In genomic region chr20:22385602-22386299, GRCh38 we compare ENCODE assay signal across 10 cellular contexts.
DNase-seq lines count a peak whose midpoint lies in the region; ATAC-seq and TF ChIP-seq lines count a peak whose summit lies in the region.
"Had no signal": no experiment of that assay in that cellular context is flagged by ENCODE, and none has a peak within 500 bp of the region (broad histone marks: within the 10 kb centered on the region; RNA-seq: fewer than 3 reads in every experiment).

No MANE protein-coding gene starts in this region.

- no peak for TF ChIP-seq CTCF in Calu3 (IDR thresholded peaks at IDR 0.05; ENCODE audit: unreplicated experiment)
- TF ChIP-seq CTCF in ascending aorta (IDR thresholded peaks at IDR 0.05), result no peak

- H3K27ac ChIP-seq in SJCRH30 (no peak overlapping the region), ascending aorta (no peak overlapping the region)
- H3K27ac ChIP-seq: psoas muscle had no signal

- H3K9me3 ChIP-seq in SJCRH30 (replicated peaks) (no peaks in the 10 kb centered on the region), ascending aorta (no peaks in the 10 kb centered on the region)
- H3K9me3 ChIP-seq: psoas muscle had no signal

- no peaks in the 10 kb centered on the region for H3K27me3 Mint-ChIP-seq in Calu3 (ENCODE audit: unreplicated experiment)

- H3K27me3 ChIP-seq in SJCRH30 (no peaks in the 10 kb centered on the region), ascending aorta (no peaks in the 10 kb centered on the region)

- no TSS peak for BruUV-seq in Calu3 (replicated peaks; lab: Mats Ljungman, UMichigan)

- peaks cover 9% of the 10 kb centered on the region for H3K4me1 Mint-ChIP-seq in Calu3 (ENCODE audit: low read depth, unreplicated experiment)

- intact Hi-C loops in Calu3 (cut with micrococcal nuclease; ENCODE audit: unreplicated experiment) (loop anchor here (5.0 kb wide), 2 partner anchors 67 to 202 kb away; no protein-coding TSS in a partner anchor), ascending aorta (cut with DNase I) (no loop called here)

- H3K4me1 ChIP-seq in SJCRH30 (peaks cover 24% of the 10 kb centered on the region), ascending aorta (no peaks in the 10 kb centered on the region)
- H3K4me1 ChIP-seq: psoas muscle had no signal

- H3K4me3 Mint-ChIP-seq in Calu3 (ENCODE audit: low read depth, unreplicated experiment), result no peak overlapping the region

- no peak overlapping the region for H3K27ac Mint-ChIP-seq in Calu3 (ENCODE audit: unreplicated experiment)

- peak; percentile 97 for ATAC-seq in left lobe of liver
- no peak for ATAC-seq in GM18868 (IDR thresholded peaks at IDR 0.05; ENCODE audit: unreplicated experiment)
- ATAC-seq: psoas muscle had no signal

- H3K9me3 Mint-ChIP-seq in Calu3 (ENCODE audit: low read depth, unreplicated experiment), result no peaks in the 10 kb centered on the region

- CTCF ChIA-PET in Calu3 (lab: Charles Lee) (no interaction called here), HEK293T (lab: Yijun Ruan, JAX) (no interaction called here)

- H3K4me3 ChIP-seq in SJCRH30, result no peak overlapping the region
- H3K4me3 ChIP-seq in ascending aorta, result no peak overlapping the region
- H3K4me3 ChIP-seq: psoas muscle had no signal

- H3K36me3 ChIP-seq in SJCRH30 (no peaks in the 10 kb centered on the region), ascending aorta (no peaks in the 10 kb centered on the region)

- H3K36me3 Mint-ChIP-seq in Calu3 (ENCODE audit: insufficient read depth, unreplicated experiment), result no peaks in the 10 kb centered on the region

- peak; percentile 8 for DNase-seq in Calu3
- DNase-seq in MV-4-11 (lab: John Stamatoyannopoulos, UW), result peak; percentile 88
- DNase-seq in SJCRH30, result peak; percentile 26 to 49
- DNase-seq in left lobe of liver (ENCODE audit: low spot score), result no peak
- DNase-seq in ascending aorta (ENCODE audit: low spot score in 2 of 2), result no peak
- no peak for DNase-seq in HEK293T (ENCODE audit: extremely low spot score)
- DNase-seq in activated gamma-delta T cell (lab: John Stamatoyannopoulos, UW), result no peak
- DNase-seq: DMS79, psoas muscle had no signal

- POLR2A ChIA-PET in HEK293T (lab: Yijun Ruan, JAX), result no interaction called here

TF ChIP-seq in HEK293T, 16 proteins besides CTCF, POLR2A, EP300 and RAD21:
- TF ChIP-seq LEF1 (IDR thresholded peaks at IDR 0.05; ENCODE audit: borderline replicate concordance) (no peak), HDGF (IDR thresholded peaks at IDR 0.05; ENCODE audit: borderline replicate concordance) (no peak), SP1 (IDR thresholded peaks at IDR 0.05) (no peak), FOXM1 (IDR thresholded peaks at IDR 0.05; ENCODE audit: borderline replicate concordance) (no peak), CTBP1 (IDR thresholded peaks at IDR 0.05; ENCODE audit: borderline replicate concordance) (no peak), ELF4 (IDR thresholded peaks at IDR 0.05) (no peak), FOXK2 (IDR thresholded peaks at IDR 0.05) (no peak), L3MBTL2 (conservative IDR thresholded peaks at IDR 0.05) (no peak), BHLHE40 (IDR thresholded peaks at IDR 0.05; ENCODE audit: borderline replicate concordance) (no peak), NFRKB (IDR thresholded peaks at IDR 0.05) (no peak), FOXA1 (IDR thresholded peaks at IDR 0.05) (no peak)
- TF ChIP-seq, protein P1, sequence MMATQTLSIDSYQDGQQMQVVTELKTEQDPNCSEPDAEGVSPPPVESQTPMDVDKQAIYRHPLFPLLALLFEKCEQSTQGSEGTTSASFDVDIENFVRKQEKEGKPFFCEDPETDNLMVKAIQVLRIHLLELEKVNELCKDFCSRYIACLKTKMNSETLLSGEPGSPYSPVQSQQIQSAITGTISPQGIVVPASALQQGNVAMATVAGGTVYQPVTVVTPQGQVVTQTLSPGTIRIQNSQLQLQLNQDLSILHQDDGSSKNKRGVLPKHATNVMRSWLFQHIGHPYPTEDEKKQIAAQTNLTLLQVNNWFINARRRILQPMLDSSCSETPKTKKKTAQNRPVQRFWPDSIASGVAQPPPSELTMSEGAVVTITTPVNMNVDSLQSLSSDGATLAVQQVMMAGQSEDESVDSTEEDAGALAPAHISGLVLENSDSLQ (IDR thresholded peaks at IDR 0.05), result no peak

Comparison
In these comparisons a context has a peak if more than half of its experiments do, and no peak if none do; other contexts are left out.
1. DNase-seq: peak in Calu3 (single experiment), MV-4-11 (single experiment) and SJCRH30 (2 of 2); none in left lobe of liver (single experiment), ascending aorta (0 of 2), HEK293T (single experiment) and activated gamma-delta T cell (single experiment).